In genomic region chr1:26854953-26855352, GRCh38 we compare ENCODE assay signal across 1 cellular context.
TF ChIP-seq lines count a peak whose summit lies in the region.

No MANE protein-coding gene starts in this region.

TF ChIP-seq in A549, 52 proteins besides CTCF, POLR2A, EP300 and RAD21 (continued from another document):
- TF ChIP-seq REST (IDR thresholded peaks at IDR 0.05) (no peak), FOSL2 (IDR thresholded peaks at IDR 0.05) (no peak), FOSL2 (CRISPR knock-in tag; IDR thresholded peaks at IDR 0.05) (no peak), FOXS1 (CRISPR knock-in tag; IDR thresholded peaks at IDR 0.05) (no peak)
TF ChIP-seq in A549: peak in this region for 0.
